Comparison of ENCODE assay signal across 8 cellular contexts in genomic region chr6:39302669-39303424, GRCh38. TPM values are rescaled to one million over a fixed set of nuclear protein-coding genes. Genes with fewer than 3 reads are reported as not detected.
A peak's percentile ranks its signal among the peaks of the same experiment; 100 is the strongest.
DNase-seq lines count a peak whose midpoint lies in the region; ATAC-seq and TF ChIP-seq lines count a peak whose summit lies in the region.

No MANE protein-coding gene starts in this region.

- no peaks in the 10 kb centered on the region for H3K9me3 ChIP-seq in MM.1S (replicated peaks; ENCODE audit: insufficient read depth, low read length)
- no peaks in the 10 kb centered on the region for H3K9me3 ChIP-seq in tibial nerve

- ATAC-seq in GM21737 (IDR thresholded peaks at IDR 0.05; ENCODE audit: unreplicated experiment) (peak; percentile 87), SK-N-SH treated with all-trans-retinoic acid at 6 μM for 48 hours (peak; percentile 97), Right ventricle myocardium inferior (peak; percentile 85)

- peak overlapping the region; percentile 83 for H3K4me2 ChIP-seq in MM.1S (ENCODE audit: low read depth, low read length)

- H3K27me3 ChIP-seq in MM.1S (replicated peaks; ENCODE audit: insufficient read depth, low read length) (peaks cover 9% of the 10 kb centered on the region), tibial nerve (no peaks in the 10 kb centered on the region)

- peak overlapping the region; percentile 30; the same call in 1 of the 2 replicates for H3K4me3 ChIP-seq in MM.1S (ENCODE audit: low read length)
- peak overlapping the region in 1 of 4 donors; percentile 16 for H3K4me3 ChIP-seq in tibial nerve

- H3K36me3 ChIP-seq in MM.1S (replicated peaks; ENCODE audit: insufficient read depth, low read length): no peaks in the 10 kb centered on the region
- no peaks in the 10 kb centered on the region for H3K36me3 ChIP-seq in tibial nerve

- no peaks in the 10 kb centered on the region for H3K79me2 ChIP-seq in MM.1S (ENCODE audit: low read length)

- H3K9ac ChIP-seq in MM.1S (ENCODE audit: low read length): no peak overlapping the region

- no peaks in the 10 kb centered on the region for H3F3A ChIP-seq in MM.1S (ENCODE audit: insufficient read depth, low read length)

- TF ChIP-seq POLR2A in tibial nerve (IDR thresholded peaks at IDR 0.05): no peak

- DNase-seq in DMS 273 treated with DMSO at 0.1 percent for 48 hours (lab: John Stamatoyannopoulos, UW) (peak; percentile 16), MM.1S (peak; percentile 77), Right ventricle myocardium inferior (ENCODE audit: missing footprints) (peak; percentile 89), pons (ENCODE audit: low spot score) (peak; percentile 62), tibial nerve (ENCODE audit: low spot score in 2 of 2) (peak; percentile 83 to 92)
- peak; percentile 90 for DNase-seq in activated naive CD4-positive, alpha-beta T cell treated with anti-CD3 and anti-CD28 coated beads, Interleukin-2, amount 50 U/mL, for 16 hours

- intact Hi-C loops in Right ventricle myocardium inferior (cut with DNase I): loop anchor here (2.0 to 5.0 kb wide), 3 partner anchors 136 to 330 kb away; no protein-coding TSS in a partner anchor

- TF ChIP-seq CTCF in MM.1S (IDR thresholded peaks at IDR 0.05; ENCODE audit: low read length) (peak; percentile 88), tibial nerve (IDR thresholded peaks at IDR 0.05) (peak; percentile 85 to 98 (median 89))

- peak overlapping the region; percentile 89 for H2AFZ ChIP-seq in MM.1S (ENCODE audit: low read length)

- H3K9me2 ChIP-seq in MM.1S (replicated peaks; ENCODE audit: insufficient read depth, low read length): no peaks in the 10 kb centered on the region

- TF ChIP-seq EP300 in tibial nerve (IDR thresholded peaks at IDR 0.05): peak in 1 of 2 donors; percentile 16

- H3K27ac ChIP-seq in MM.1S (ENCODE audit: low read length): no peak overlapping the region
- peak overlapping the region in 1 of 4 donors; percentile 48 for H3K27ac ChIP-seq in tibial nerve

- H3K4me1 ChIP-seq in MM.1S (ENCODE audit: low read length) (no peaks in the 10 kb centered on the region), tibial nerve (peaks cover 0 to 28% (median 8%) of the 10 kb centered on the region in 4 donors)

- 7 to 12% methylated on average over 10 to 11 of the region's 11 CpGs for WGBS in tibial nerve, 2 donors

- no peaks in the 10 kb centered on the region for H4K20me1 ChIP-seq in MM.1S (ENCODE audit: insufficient read depth, low read length)

TF ChIP-seq in SK-N-SH treated with all-trans-retinoic acid at 6 μM for 48 hours, 23 proteins besides CTCF, POLR2A, EP300 and RAD21:
- no peak for TF ChIP-seq ESRRG (CRISPR knock-in tag; IDR thresholded peaks at IDR 0.05)
- TF ChIP-seq TSHZ2 (CRISPR knock-in tag; IDR thresholded peaks at IDR 0.05): no peak
- no peak for TF ChIP-seq CREB5 (CRISPR knock-in tag; IDR thresholded peaks at IDR 0.05; ENCODE audit: low read depth)
- no peak for TF ChIP-seq PATZ1 (CRISPR knock-in tag; IDR thresholded peaks at IDR 0.05; ENCODE audit: borderline replicate concordance)
- no peak for TF ChIP-seq BACH2 (CRISPR knock-in tag; IDR thresholded peaks at IDR 0.05; ENCODE audit: borderline replicate concordance)
- no peak for TF ChIP-seq ZNF565 (CRISPR knock-in tag; conservative IDR thresholded peaks at IDR 0.05; ENCODE audit: low read depth)
- no peak for TF ChIP-seq OSR1 (CRISPR knock-in tag; IDR thresholded peaks at IDR 0.05)
- no peak for TF ChIP-seq PPARA (CRISPR knock-in tag; IDR thresholded peaks at IDR 0.05; ENCODE audit: borderline replicate concordance)
- TF ChIP-seq ZNF8 (CRISPR knock-in tag; IDR thresholded peaks at IDR 0.05): no peak
- no peak for TF ChIP-seq CSDC2 (CRISPR knock-in tag; IDR thresholded peaks at IDR 0.05)
- no peak for TF ChIP-seq ISL1 (CRISPR knock-in tag; IDR thresholded peaks at IDR 0.05)
TF ChIP-seq in SK-N-SH treated with all-trans-retinoic acid at 6 μM for 48 hours: peak in this region for 0.

RNA-seq across cellular contexts. Expression of gene KCNK17, which starts 11.4 kb away (rescaled TPM):
- total RNA-seq in Right ventricle myocardium inferior: not detected
- 1 to 10 TPM in 2 of 4 donors, not detected in 2; 1.1 to 1.7 TPM for total RNA-seq in tibial nerve

RNA-seq across cellular contexts. Expression of gene KCNK16, which starts 19.7 kb away (rescaled TPM):
- total RNA-seq in Right ventricle myocardium inferior: not detected
- not detected for total RNA-seq in tibial nerve

Comparison
In these comparisons a context has a peak if more than half of its experiments do, and no peak if none do; other contexts are left out.
1. DNase-seq: peak in every context shown above with its lines; median percentile 90 in activated naive CD4-positive, alpha-beta T cell treated with anti-CD3 and anti-CD28 coated beads, Interleukin-2, amount 50 U/mL, for 16 hours; 89 in Right ventricle myocardium inferior; 88 in tibial nerve; 77 in MM.1S; 62 in pons; 16 in DMS 273 treated with DMSO at 0.1 percent for 48 hours.